In the genomic region with DNA sequence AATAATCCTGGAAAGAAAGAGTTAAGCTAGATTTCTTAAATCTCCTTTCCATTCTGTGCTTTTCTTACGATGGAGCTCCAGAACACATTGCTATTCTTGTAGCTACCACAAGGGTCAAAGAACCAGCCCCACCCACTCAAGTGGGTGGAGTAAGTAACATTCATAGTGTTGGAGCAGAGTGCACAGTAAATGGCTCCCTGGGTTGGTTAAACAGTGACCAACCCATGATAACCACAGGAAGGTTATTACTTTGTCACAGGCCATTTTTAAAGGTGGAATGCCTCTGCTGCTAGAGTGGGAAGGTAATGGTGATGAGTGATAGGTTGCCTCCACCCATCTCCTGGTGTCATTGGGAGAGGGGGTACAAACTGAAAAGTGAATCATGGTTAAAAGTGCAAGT, we compare ENCODE assay signal across 8 cellular contexts. TPM values are rescaled to one million over a fixed set of nuclear protein-coding genes. Genes with fewer than 3 reads are reported as not detected.
DNase-seq lines count a peak whose midpoint lies in the region; ATAC-seq, FAIRE-seq and TF ChIP-seq lines count a peak whose summit lies in the region.

No MANE protein-coding gene starts in this region.

- H3K9me3 Mint-ChIP-seq in CD4-positive, CD25-positive, alpha-beta regulatory T cell: no peaks in the 10 kb centered on the region

- no peaks in the 10 kb centered on the region for H3K27me3 ChIP-seq in CD4-positive, CD25-positive, alpha-beta regulatory T cell (ENCODE audit: control insufficient read depth, insufficient read depth, low read length)

- H3K36me3 ChIP-seq in CD4-positive, CD25-positive, alpha-beta regulatory T cell (ENCODE audit: control insufficient read depth, insufficient read depth, low read length): peaks cover 79% of the 10 kb centered on the region

- peak in 2 of 3 donors; percentile 26 to 69 for DNase-seq in CD4-positive, CD25-positive, alpha-beta regulatory T cell
- DNase-seq in activated T-cell treated with anti-CD3 and anti-CD28 coated beads, Interleukin-2, amount 50 U/mL, for 48 hours: peak; percentile 45 to 47
- DNase-seq in kidney tubule cell (ENCODE audit: low spot score) (peak; percentile 99), D721Med (ENCODE audit: insufficient read length, low spot score) (no peak), NCI-H1436 (lab: John Stamatoyannopoulos, UW) (no peak), NCI-H1092 treated with DMSO at 0.1 percent for 48 hours (lab: John Stamatoyannopoulos, UW) (no peak)

- TF ChIP-seq CTCF in D721Med (IDR thresholded peaks at IDR 0.05; ENCODE audit: insufficient read depth, missing control alignments): no peak

- H3K4me1 Mint-ChIP-seq in CD4-positive, CD25-positive, alpha-beta regulatory T cell: peaks cover 24 to 72% (median 53%) of the 10 kb centered on the region in 4 donors

- H3K9me3 ChIP-seq in CD4-positive, CD25-positive, alpha-beta regulatory T cell (ENCODE audit: control insufficient read depth in 2 of 2, low read length in 2 of 2): no peaks in the 10 kb centered on the region

- peak in 1 of 2 donors; percentile 27 for ATAC-seq in CD4-positive, CD25-positive, alpha-beta regulatory T cell (ENCODE audit: low read depth in 2 of 2)
- ATAC-seq in GM19025 (IDR thresholded peaks at IDR 0.05; ENCODE audit: low read depth, unreplicated experiment) (peak; percentile 61), HG03460 (IDR thresholded peaks at IDR 0.05; ENCODE audit: unreplicated experiment) (peak; percentile 67)

- peaks cover 50% of the 10 kb centered on the region for H3K4me1 ChIP-seq in CD4-positive, CD25-positive, alpha-beta regulatory T cell (ENCODE audit: control insufficient read depth, insufficient read depth, low read length, poor library complexity, severe bottlenecking)

- no peak for FAIRE-seq in D721Med (lab: Jason Lieb, UNC)

- H3K4me3 ChIP-seq in CD4-positive, CD25-positive, alpha-beta regulatory T cell (ENCODE audit: low read depth, low read length): peak overlapping the region; percentile 44

- H3K4me3 Mint-ChIP-seq in CD4-positive, CD25-positive, alpha-beta regulatory T cell: peak overlapping the region; percentile 46 to 74 (median 55)

- H3K27ac ChIP-seq in CD4-positive, CD25-positive, alpha-beta regulatory T cell (ENCODE audit: insufficient read depth, low read length, poor library complexity, severe bottlenecking): peak overlapping the region; percentile 78

- H3K36me3 Mint-ChIP-seq in CD4-positive, CD25-positive, alpha-beta regulatory T cell: peaks cover 47% of the 10 kb centered on the region

- H3K27me3 Mint-ChIP-seq in CD4-positive, CD25-positive, alpha-beta regulatory T cell: no peaks in the 10 kb centered on the region

- H3K27ac Mint-ChIP-seq in CD4-positive, CD25-positive, alpha-beta regulatory T cell: peak overlapping the region; percentile 71 to 87 (median 77)

RNA-seq across cellular contexts. Expression of a gene that starts 13.9 kb away (rescaled TPM):
- 540 TPM for total RNA-seq in CD4-positive, CD25-positive, alpha-beta regulatory T cell
- 1,000 to 10,000 TPM in 2 of 4 donors, 100 to 1,000 TPM in 2; 741 to 1,050 (median 910) TPM for polyA plus RNA-seq in CD4-positive, CD25-positive, alpha-beta regulatory T cell

RNA-seq across cellular contexts. Expression of a gene that starts 29.9 kb away (rescaled TPM):
- 1.2 TPM for total RNA-seq in CD4-positive, CD25-positive, alpha-beta regulatory T cell
- polyA plus RNA-seq in CD4-positive, CD25-positive, alpha-beta regulatory T cell: not detected

RNA-seq across cellular contexts. Expression of a gene that starts 39.1 kb away (rescaled TPM):
- 55.8 TPM for total RNA-seq in CD4-positive, CD25-positive, alpha-beta regulatory T cell
- polyA plus RNA-seq in CD4-positive, CD25-positive, alpha-beta regulatory T cell: 10 to 100 TPM; 84.8 to 92.2 (median 87.8) TPM

RNA-seq across cellular contexts. Expression of a gene that starts 39.4 kb away (rescaled TPM):
- total RNA-seq in CD4-positive, CD25-positive, alpha-beta regulatory T cell: 21.9 TPM
- polyA plus RNA-seq in CD4-positive, CD25-positive, alpha-beta regulatory T cell: 100 to 1,000 TPM in 1 of 4 donors, 10 to 100 TPM in 3; 96.2 to 107 (median 98.8) TPM

Comparison
In these comparisons a context has a peak if more than half of its experiments do, and no peak if none do; other contexts are left out.
1. DNase-seq: peak in CD4-positive, CD25-positive, alpha-beta regulatory T cell (2 of 3), activated T-cell treated with anti-CD3 and anti-CD28 coated beads, Interleukin-2, amount 50 U/mL, for 48 hours (2 of 2) and kidney tubule cell (single experiment); none in D721Med (single experiment), NCI-H1436 (single experiment) and NCI-H1092 treated with DMSO at 0.1 percent for 48 hours (single experiment).